ENCODE assay signal across 10 cellular contexts in genomic region chr20:5135363-5136012, GRCh38. TPM values are rescaled to one million over a fixed set of nuclear protein-coding genes. Genes with fewer than 3 reads are reported as not detected.
DNase-seq lines count a peak whose midpoint lies in the region; ATAC-seq and TF ChIP-seq lines count a peak whose summit lies in the region.
"Had no signal": no experiment of that assay in that cellular context is flagged by ENCODE, and none has a peak within 500 bp of the region (broad histone marks: within the 10 kb centered on the region; RNA-seq: fewer than 3 reads in every experiment).

No MANE protein-coding gene starts in this region.

- intact Hi-C loops in esophagus squamous epithelium (cut with DNase I): no loop called here

- H3K4me3 ChIP-seq in esophagus squamous epithelium (no peak overlapping the region), osteoblast (ENCODE audit: insufficient read depth, low read length) (no peak overlapping the region)

- H3K4me1 ChIP-seq in esophagus squamous epithelium: peaks cover 3 to 55% (median 19%) of the 10 kb centered on the region in 3 donors
- peaks cover 9% of the 10 kb centered on the region for H3K4me1 ChIP-seq in osteoblast (ENCODE audit: insufficient read depth, low read length)
- H3K4me1 ChIP-seq: Caco-2 had no signal

- H3K36me3 ChIP-seq in esophagus squamous epithelium (no peaks in the 10 kb centered on the region), osteoblast (ENCODE audit: insufficient read depth, low read length) (no peaks in the 10 kb centered on the region)

- no peaks in the 10 kb centered on the region for H3K27me3 ChIP-seq in esophagus squamous epithelium
- no peaks in the 10 kb centered on the region for H3K27me3 ChIP-seq in osteoblast (ENCODE audit: insufficient read depth, low read length)

- H3K27ac ChIP-seq in esophagus squamous epithelium (peak overlapping the region in 3 of 4 donors; percentile 33 to 59 (median 40)), osteoblast (ENCODE audit: low read depth, low read length) (no peak overlapping the region)

- peaks cover 68% of the 10 kb centered on the region for H3K79me2 ChIP-seq in osteoblast (ENCODE audit: insufficient read depth, low read length)

- H2AFZ ChIP-seq in osteoblast (ENCODE audit: low read length): no peak overlapping the region

- H3K9me3 ChIP-seq in esophagus squamous epithelium (no peaks in the 10 kb centered on the region), osteoblast (ENCODE audit: low read depth, low read length) (no peaks in the 10 kb centered on the region)
- H3K9me3 ChIP-seq: Caco-2 had no signal

- ATAC-seq in HG03108 (IDR thresholded peaks at IDR 0.05; ENCODE audit: unreplicated experiment): peak; percentile 58
- ATAC-seq: natural killer cell treated with Interleukin-12 subunit alpha and Interleukin-12 subunit beta and Interleukin-15 and Interleukin-18, amount 100 ng/mL, for 72 hours had no signal

- TF ChIP-seq CTCF in GM10266 (IDR thresholded peaks at IDR 0.05; ENCODE audit: control insufficient read depth, insufficient read depth, low read depth, missing control alignments) (peak; percentile 16), esophagus squamous epithelium (IDR thresholded peaks at IDR 0.05) (no peak), osteoblast (IDR thresholded peaks at IDR 0.05; ENCODE audit: extremely low read depth, low read depth, low read length) (no peak)

- peaks cover 26% of the 10 kb centered on the region for H4K20me1 ChIP-seq in osteoblast (ENCODE audit: insufficient read depth, low read length)

- TF ChIP-seq POLR2A in esophagus squamous epithelium (IDR thresholded peaks at IDR 0.05): no peak

- whole genome bisulfite sequencing in esophagus squamous epithelium, 2 donors: 53 to 73% methylated on average over 2 to 3 of the region's 4 CpGs

- H3K4me2 ChIP-seq in osteoblast (ENCODE audit: insufficient read depth, low read length): peak overlapping the region; percentile 34

- no peak for DNase-seq in GM10266 (ENCODE audit: extremely low spot score)
- no peak for DNase-seq in esophagus squamous epithelium (lab: John Stamatoyannopoulos, UW)
- DNase-seq in osteoblast (ENCODE audit: insufficient read length, low spot score, missing footprints): no peak
- DNase-seq in NCI-H2227 treated with DMSO at 0.1 percent for 48 hours (lab: John Stamatoyannopoulos, UW): no peak
- DNase-seq in NCI-H146 treated with DMSO at 0.1 percent for 48 hours (lab: John Stamatoyannopoulos, UW; ENCODE audit: unreplicated experiment): no peak
- DNase-seq in stimulated activated naive CD4-positive, alpha-beta T cell (lab: John Stamatoyannopoulos, UW): no peak
- no peak for DNase-seq in NCI-H1436 (lab: John Stamatoyannopoulos, UW)
- DNase-seq: Caco-2 had no signal

RNA-seq across cellular contexts. Expression of gene CDS2, which starts 8.7 kb away (rescaled TPM):
- total RNA-seq in esophagus squamous epithelium (10 to 100 TPM; 13.7 to 25.7 (median 14.5) TPM), osteoblast (25.3 and 26.2 TPM in 2 replicates)

RNA-seq across cellular contexts. Expression of gene PCNA, which starts 15.7 kb away (rescaled TPM):
- total RNA-seq in esophagus squamous epithelium (100 to 1,000 TPM in 2 of 4 donors, 10 to 100 TPM in 2; 58.9 to 160 (median 97.1) TPM), osteoblast (62.2 and 66.2 TPM in 2 replicates)

RNA-seq across cellular contexts. Expression of gene TMEM230, which starts 22.6 kb away (rescaled TPM):
- total RNA-seq in esophagus squamous epithelium (10 to 100 TPM; 19.2 to 46.1 (median 34.6) TPM), osteoblast (108 and 141 TPM in 2 replicates)
